In the genomic region with DNA sequence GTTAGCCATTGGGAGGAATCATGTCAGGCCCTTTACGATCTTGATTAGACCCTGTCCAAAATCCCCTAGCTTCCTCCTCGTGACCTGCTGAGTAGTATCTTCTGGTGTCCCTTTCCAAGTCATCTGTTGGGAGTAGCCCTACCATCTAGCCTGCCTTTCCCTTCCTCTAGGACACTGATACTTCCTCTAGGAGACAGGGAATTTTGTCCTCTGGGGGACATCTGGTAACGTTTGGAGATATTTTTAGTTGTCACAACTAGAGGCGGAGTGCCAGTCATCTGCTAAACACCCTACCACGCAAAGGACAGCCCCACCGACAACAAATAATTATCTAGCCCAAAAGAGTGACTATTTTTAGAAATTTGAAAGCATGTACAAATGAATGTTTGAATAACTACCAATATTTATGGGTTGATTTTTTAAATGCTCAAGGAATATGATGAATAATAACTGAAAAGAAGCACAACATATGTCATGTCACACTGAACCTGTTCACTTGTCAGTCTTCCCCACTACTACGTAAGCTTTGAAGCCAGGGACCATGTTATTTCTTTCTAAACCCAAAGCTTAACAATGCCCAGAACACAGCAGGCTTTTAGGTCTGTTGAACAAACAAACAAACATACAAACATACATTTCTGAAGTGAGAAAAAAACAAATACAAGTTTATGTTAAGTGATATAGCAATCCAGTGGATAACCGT, we compare ENCODE assay signal across 21 cellular contexts.
"Had no signal": no experiment of that assay in that cellular context is flagged by ENCODE, and none has a peak within 500 bp of the region (broad histone marks: within the 10 kb centered on the region; RNA-seq: fewer than 3 reads in every experiment).

No MANE protein-coding gene starts in this region.

- H3K36me3 Mint-ChIP-seq: activated naive CD8-positive, alpha-beta T cell treated with anti-CD3 and anti-CD28 coated beads for 36 hours had no signal

- H3K4me3 ChIP-seq: lung, prostate gland, right lobe of liver, spleen, upper lobe of right lung had no signal

- FAIRE-seq: colon, frontal cortex, TTC549 had no signal

- H3K9me3 ChIP-seq: prostate gland, right lobe of liver, spleen, upper lobe of right lung had no signal

- H3K4me1 ChIP-seq: prostate gland, right lobe of liver, spleen, upper lobe of right lung had no signal

- H3K27ac Mint-ChIP-seq: activated CD4-positive, alpha-beta memory T cell treated with anti-CD3 and anti-CD28 coated beads for 36 hours; activated naive CD8-positive, alpha-beta T cell treated with anti-CD3 and anti-CD28 coated beads for 36 hours; endodermal cell; immature natural killer cell; stimulated activated memory B cell treated with anti-CD40 and anti-IgM and Interleukin-4, amounts not matched to agents 10 μg/mL and 1 μg/mL and 100 μg/mL, for 72 hours; T-helper 2 cell treated with Interferon-gamma antibody and Interleukin-4, amounts not matched to agents 5 μg/mL and 100 μg/mL, for 36 hours had no signal

- H3K9me3 Mint-ChIP-seq: activated CD4-positive, alpha-beta memory T cell treated with anti-CD3 and anti-CD28 coated beads for 36 hours; activated naive CD8-positive, alpha-beta T cell treated with anti-CD3 and anti-CD28 coated beads for 36 hours; endodermal cell; immature natural killer cell; neural crest cell; stimulated activated memory B cell treated with anti-CD40 and anti-IgM and Interleukin-4, amounts not matched to agents 10 μg/mL and 1 μg/mL and 100 μg/mL, for 72 hours; T-helper 2 cell treated with Interferon-gamma antibody and Interleukin-4, amounts not matched to agents 5 μg/mL and 100 μg/mL, for 36 hours had no signal

- H3K27me3 Mint-ChIP-seq: activated CD4-positive, alpha-beta memory T cell treated with anti-CD3 and anti-CD28 coated beads for 36 hours; activated naive CD8-positive, alpha-beta T cell treated with anti-CD3 and anti-CD28 coated beads for 36 hours; stimulated activated memory B cell treated with anti-CD40 and anti-IgM and Interleukin-4, amounts not matched to agents 10 μg/mL and 1 μg/mL and 100 μg/mL, for 72 hours had no signal

- H3K27ac ChIP-seq: epithelial cell of prostate, prostate gland, right lobe of liver, upper lobe of right lung had no signal

- H3K36me3 ChIP-seq: prostate gland, right lobe of liver had no signal

- H3K4me1 Mint-ChIP-seq: activated naive CD8-positive, alpha-beta T cell treated with anti-CD3 and anti-CD28 coated beads for 36 hours; immature natural killer cell; stimulated activated memory B cell treated with anti-CD40 and anti-IgM and Interleukin-4, amounts not matched to agents 10 μg/mL and 1 μg/mL and 100 μg/mL, for 72 hours had no signal

- ATAC-seq: right lobe of liver; stimulated activated memory B cell treated with anti-CD40 and anti-IgM and Interleukin-4, amounts not matched to agents 10 μg/mL and 1 μg/mL and 100 μg/mL, for 72 hours; upper lobe of right lung had no signal

- DNase-seq: activated CD4-positive, alpha-beta memory T cell treated with anti-CD3 and anti-CD28 coated beads for 36 hours; activated CD4-positive, alpha-beta T cell treated with anti-CD3 and anti-CD28 coated beads for 4 hours; activated naive CD8-positive, alpha-beta T cell treated with anti-CD3 and anti-CD28 coated beads for 36 hours; activated T-cell treated with anti-CD3 and anti-CD28 coated beads for 4 hours; amniotic stem cell; central memory CD4-positive, alpha-beta T cell; endodermal cell; immature natural killer cell; right lobe of liver; spleen; stimulated activated CD4-positive, alpha-beta T cell treated with anti-CD3 and anti-CD28 coated beads, Interleukin-4, amount 100 ng/mL, for 4 hours; upper lobe of right lung had no signal

- H3K27me3 ChIP-seq: right lobe of liver, spleen, upper lobe of right lung had no signal

- H3K4me3 Mint-ChIP-seq: activated CD4-positive, alpha-beta memory T cell treated with anti-CD3 and anti-CD28 coated beads for 36 hours; activated naive CD8-positive, alpha-beta T cell treated with anti-CD3 and anti-CD28 coated beads for 36 hours; endodermal cell; immature natural killer cell; neural crest cell; stimulated activated memory B cell treated with anti-CD40 and anti-IgM and Interleukin-4, amounts not matched to agents 10 μg/mL and 1 μg/mL and 100 μg/mL, for 72 hours; T-helper 2 cell treated with Interferon-gamma antibody and Interleukin-4, amounts not matched to agents 5 μg/mL and 100 μg/mL, for 36 hours had no signal
